Comparison of ENCODE assay signal across 1 cellular context in the genomic region with DNA sequence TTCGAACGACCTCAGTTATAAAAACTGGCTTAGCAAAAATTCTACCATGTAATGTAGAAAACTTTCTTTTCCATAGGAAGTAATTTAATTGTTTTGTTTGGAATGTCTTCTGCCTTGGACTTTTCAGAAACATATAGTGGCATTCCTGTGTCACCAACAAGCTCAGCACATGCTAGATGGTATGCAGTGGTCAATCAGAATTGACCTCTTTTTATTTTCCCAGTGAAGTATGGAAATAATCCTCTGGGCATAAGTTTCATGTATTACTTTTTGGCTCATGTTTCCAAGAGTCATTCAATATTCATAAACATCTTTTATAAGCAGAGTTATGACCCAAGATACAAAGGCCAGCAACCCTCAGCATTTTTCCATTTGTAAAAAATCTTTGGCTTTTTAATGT.
TF ChIP-seq lines count a peak whose summit lies in the region.

No MANE protein-coding gene starts in this region.

TF ChIP-seq in SK-N-SH, 30 proteins besides CTCF, POLR2A, EP300 and RAD21 (continued from another document):
- TF ChIP-seq, protein P1, sequence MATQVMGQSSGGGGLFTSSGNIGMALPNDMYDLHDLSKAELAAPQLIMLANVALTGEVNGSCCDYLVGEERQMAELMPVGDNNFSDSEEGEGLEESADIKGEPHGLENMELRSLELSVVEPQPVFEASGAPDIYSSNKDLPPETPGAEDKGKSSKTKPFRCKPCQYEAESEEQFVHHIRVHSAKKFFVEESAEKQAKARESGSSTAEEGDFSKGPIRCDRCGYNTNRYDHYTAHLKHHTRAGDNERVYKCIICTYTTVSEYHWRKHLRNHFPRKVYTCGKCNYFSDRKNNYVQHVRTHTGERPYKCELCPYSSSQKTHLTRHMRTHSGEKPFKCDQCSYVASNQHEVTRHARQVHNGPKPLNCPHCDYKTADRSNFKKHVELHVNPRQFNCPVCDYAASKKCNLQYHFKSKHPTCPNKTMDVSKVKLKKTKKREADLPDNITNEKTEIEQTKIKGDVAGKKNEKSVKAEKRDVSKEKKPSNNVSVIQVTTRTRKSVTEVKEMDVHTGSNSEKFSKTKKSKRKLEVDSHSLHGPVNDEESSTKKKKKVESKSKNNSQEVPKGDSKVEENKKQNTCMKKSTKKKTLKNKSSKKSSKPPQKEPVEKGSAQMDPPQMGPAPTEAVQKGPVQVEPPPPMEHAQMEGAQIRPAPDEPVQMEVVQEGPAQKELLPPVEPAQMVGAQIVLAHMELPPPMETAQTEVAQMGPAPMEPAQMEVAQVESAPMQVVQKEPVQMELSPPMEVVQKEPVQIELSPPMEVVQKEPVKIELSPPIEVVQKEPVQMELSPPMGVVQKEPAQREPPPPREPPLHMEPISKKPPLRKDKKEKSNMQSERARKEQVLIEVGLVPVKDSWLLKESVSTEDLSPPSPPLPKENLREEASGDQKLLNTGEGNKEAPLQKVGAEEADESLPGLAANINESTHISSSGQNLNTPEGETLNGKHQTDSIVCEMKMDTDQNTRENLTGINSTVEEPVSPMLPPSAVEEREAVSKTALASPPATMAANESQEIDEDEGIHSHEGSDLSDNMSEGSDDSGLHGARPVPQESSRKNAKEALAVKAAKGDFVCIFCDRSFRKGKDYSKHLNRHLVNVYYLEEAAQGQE (IDR thresholded peaks at IDR 0.05; ENCODE audit: low read depth, low read length), result no peak
- no peak for TF ChIP-seq GABPA (IDR thresholded peaks at IDR 0.05; ENCODE audit: low read depth)
- no peak for TF ChIP-seq PBX3 (IDR thresholded peaks at IDR 0.05)
- no peak for TF ChIP-seq TAF1 (IDR thresholded peaks at IDR 0.05; ENCODE audit: borderline replicate concordance, low read depth, low read length)
- no peak for TF ChIP-seq NFIC (IDR thresholded peaks at IDR 0.05; ENCODE audit: borderline replicate concordance)
